Comparison of ENCODE assay signal across 18 cellular contexts in the genomic region with DNA sequence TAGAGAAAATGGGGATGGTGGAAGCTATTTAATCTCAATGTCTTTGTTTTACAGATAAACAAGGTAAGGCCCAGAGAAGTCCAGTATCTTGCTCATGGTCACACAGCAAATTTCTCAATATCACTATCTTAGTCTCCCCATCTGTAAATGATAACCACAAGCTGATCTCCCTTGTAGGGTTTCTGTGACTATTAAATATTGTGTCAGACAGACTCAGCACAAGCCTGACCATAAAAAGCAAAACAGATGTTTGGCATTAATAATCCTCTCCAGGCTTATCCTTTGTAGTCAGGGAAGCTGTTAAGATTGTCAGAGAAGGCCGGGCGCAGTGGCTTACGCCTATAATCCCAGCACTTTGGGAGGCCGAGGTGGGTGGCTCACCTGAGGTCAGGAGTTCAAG.
A peak's percentile ranks its signal among the peaks of the same experiment; 100 is the strongest.
DNase-seq lines count a peak whose midpoint lies in the region; ATAC-seq and TF ChIP-seq lines count a peak whose summit lies in the region.
"Had no signal": no experiment of that assay in that cellular context is flagged by ENCODE, and none has a peak within 500 bp of the region (broad histone marks: within the 10 kb centered on the region; RNA-seq: fewer than 3 reads in every experiment).

No MANE protein-coding gene starts in this region.

- no peaks in the 10 kb centered on the region for H3K36me3 Mint-ChIP-seq in endothelial cell (ENCODE audit: low read depth, unreplicated experiment)
- H3K36me3 Mint-ChIP-seq: CD8-positive, alpha-beta T cell; immature natural killer cell had no signal

- H3K9me3 ChIP-seq in A673 (ENCODE audit: low read depth, low read length, poor library complexity, severe bottlenecking) (no peaks in the 10 kb centered on the region), HUES48 (ENCODE audit: control insufficient read depth, insufficient read depth, low read length) (no peaks in the 10 kb centered on the region), muscle layer of duodenum (ENCODE audit: control insufficient read depth in 1 of 2, low read length in 2 of 2) (no peaks in the 10 kb centered on the region), MG63 (no peaks in the 10 kb centered on the region)
- H3K9me3 ChIP-seq: breast epithelium, testis had no signal

- H3K4me3 ChIP-seq in A673 (ENCODE audit: low read depth, low read length, poor library complexity, severe bottlenecking) = no peak overlapping the region
- H3K4me3 ChIP-seq in HUES48 (ENCODE audit: low read depth, low read length) = no peak overlapping the region
- no peak overlapping the region for H3K4me3 ChIP-seq in muscle layer of duodenum (ENCODE audit: low read depth in 1 of 2, low read length in 2 of 2)
- no peak overlapping the region for H3K4me3 ChIP-seq in MG63
- H3K4me3 ChIP-seq: breast epithelium, testis had no signal

- no peaks in the 10 kb centered on the region for H3K27me3 ChIP-seq in A673 (replicated peaks; ENCODE audit: insufficient read depth, low read depth, low read length, poor library complexity)
- no peaks in the 10 kb centered on the region for H3K27me3 ChIP-seq in HUES48 (ENCODE audit: control insufficient read depth, insufficient read depth, low read length)
- H3K27me3 ChIP-seq in muscle layer of duodenum (ENCODE audit: low read depth, low read length) = no peaks in the 10 kb centered on the region
- H3K27me3 ChIP-seq in MG63 = no peaks in the 10 kb centered on the region
- H3K27me3 ChIP-seq: breast epithelium, testis had no signal

- CTCF ChIA-PET in A673 (lab: Charles Lee) = no interaction called here

- DNase-seq in A673 (ENCODE audit: low spot score) = peak; percentile 15
- no peak for DNase-seq in endothelial cell (ENCODE audit: low spot score)
- DNase-seq in activated CD4-positive, alpha-beta T cell treated with anti-CD3 and anti-CD28 coated beads for 48 hours = no peak
- no peak for DNase-seq in MG63
- DNase-seq in NCI-H526 (lab: John Stamatoyannopoulos, UW) = no peak
- DNase-seq: 8988T; activated B cell treated with CpG ODN at 0.5 μM for 24 hours; activated naive CD4-positive, alpha-beta T cell treated with anti-CD3 and anti-CD28 coated beads for 36 hours; CD8-positive, alpha-beta T cell; immature natural killer cell; NCI-H2107; stimulated activated CD4-positive, alpha-beta T cell treated with anti-CD3 and anti-CD28 coated beads, Interleukin-2, amount 100 ng/mL, for 24 hours; testis had no signal

- H3K27ac Mint-ChIP-seq in endothelial cell (ENCODE audit: unreplicated experiment) = peak overlapping the region; percentile 13
- H3K27ac Mint-ChIP-seq: activated B cell treated with CpG ODN at 0.5 μM for 24 hours; activated naive CD4-positive, alpha-beta T cell treated with anti-CD3 and anti-CD28 coated beads for 36 hours; CD8-positive, alpha-beta T cell; immature natural killer cell had no signal

- H3K36me3 ChIP-seq in A673 (ENCODE audit: insufficient read depth, low read length, poor library complexity, severe bottlenecking) (no peaks in the 10 kb centered on the region), HUES48 (ENCODE audit: control insufficient read depth, insufficient read depth, low read length) (no peaks in the 10 kb centered on the region), muscle layer of duodenum (ENCODE audit: control insufficient read depth in 1 of 2, insufficient read depth in 2 of 2, low read length in 2 of 2) (no peaks in the 10 kb centered on the region), MG63 (no peaks in the 10 kb centered on the region)
- H3K36me3 ChIP-seq: breast epithelium had no signal

- no peak overlapping the region for H3K9ac ChIP-seq in HUES48 (ENCODE audit: low read depth, low read length)

- H3K9me3 Mint-ChIP-seq in endothelial cell (ENCODE audit: unreplicated experiment) = no peaks in the 10 kb centered on the region
- H3K9me3 Mint-ChIP-seq: activated B cell treated with CpG ODN at 0.5 μM for 24 hours; activated naive CD4-positive, alpha-beta T cell treated with anti-CD3 and anti-CD28 coated beads for 36 hours; CD8-positive, alpha-beta T cell; neural crest cell had no signal

- H3K4me1 Mint-ChIP-seq in endothelial cell (ENCODE audit: unreplicated experiment) = peaks cover 4% of the 10 kb centered on the region
- H3K4me1 Mint-ChIP-seq: activated B cell treated with CpG ODN at 0.5 μM for 24 hours, immature natural killer cell had no signal

- POLR2A ChIA-PET in A673 (lab: Charles Lee; ENCODE audit: low non-redundant PET) = no interaction called here

- no peak overlapping the region for H3K4me3 Mint-ChIP-seq in endothelial cell (ENCODE audit: unreplicated experiment)
- H3K4me3 Mint-ChIP-seq: activated B cell treated with CpG ODN at 0.5 μM for 24 hours; activated naive CD4-positive, alpha-beta T cell treated with anti-CD3 and anti-CD28 coated beads for 36 hours; CD8-positive, alpha-beta T cell; immature natural killer cell; neural crest cell had no signal

- ATAC-seq in HG03045 (IDR thresholded peaks at IDR 0.05; ENCODE audit: unreplicated experiment) = no peak
- ATAC-seq: CD8-positive, alpha-beta T cell had no signal

- BruUV-seq in A673 (replicated peaks; lab: Mats Ljungman, UMichigan) = no TSS peak

- intact Hi-C loops in A673 (cut with micrococcal nuclease; ENCODE audit: unreplicated experiment) = loop anchor here (2.0 kb wide), 1 partner anchor 368 kb away; no protein-coding TSS in a partner anchor

- H3K27ac ChIP-seq in A673 (ENCODE audit: low read depth, low read length, poor library complexity, severe bottlenecking) (no peak overlapping the region), HUES48 (ENCODE audit: low read depth, low read length) (peak overlapping the region; percentile 82), muscle layer of duodenum (ENCODE audit: low read length) (peak overlapping the region; percentile 59)
- H3K27ac ChIP-seq: testis had no signal

- H3K27me3 Mint-ChIP-seq in endothelial cell (ENCODE audit: unreplicated experiment) = no peaks in the 10 kb centered on the region
- H3K27me3 Mint-ChIP-seq: activated B cell treated with CpG ODN at 0.5 μM for 24 hours had no signal

- TF ChIP-seq CTCF in A673 (conservative IDR thresholded peaks at IDR 0.05; ENCODE audit: low read depth, low read length) (no peak), endothelial cell (IDR thresholded peaks at IDR 0.05; ENCODE audit: unreplicated experiment) (no peak)

- H3K4me1 ChIP-seq in A673 (ENCODE audit: insufficient read depth, low read length, poor library complexity, severe bottlenecking) (no peaks in the 10 kb centered on the region), HUES48 (ENCODE audit: control insufficient read depth, insufficient read depth, low read length) (peaks cover 17% of the 10 kb centered on the region), muscle layer of duodenum (ENCODE audit: control insufficient read depth in 1 of 2, insufficient read depth in 2 of 2, low read length in 2 of 2) (no peaks in the 10 kb centered on the region)
- H3K4me1 ChIP-seq: breast epithelium, testis had no signal
